1 cellular context compared by ENCODE assay signal in genomic region chr19:2804156-2805004, GRCh38.
TF ChIP-seq lines count a peak whose summit lies in the region.

No MANE protein-coding gene starts in this region.

TF ChIP-seq in K562, 482 proteins besides CTCF, POLR2A, EP300 and RAD21:
- TF ChIP-seq ZNF354B (CRISPR knock-in tag; IDR thresholded peaks at IDR 0.05) (no peak), RBFOX2 (IDR thresholded peaks at IDR 0.05; ENCODE audit: low read depth, low read length) (0 out of 2 replicates have a peak, but pooled peaks have one; percentile 21), SNRNP70 (optimal IDR thresholded peaks at IDR 0.05; ENCODE audit: low read depth, low read length) (no peak), FOXJ3 (CRISPR knock-in tag; IDR thresholded peaks at IDR 0.05) (no peak), ILK (tag; IDR thresholded peaks at IDR 0.05; ENCODE audit: borderline replicate concordance, low read depth) (no peak)
